In the genomic region with DNA sequence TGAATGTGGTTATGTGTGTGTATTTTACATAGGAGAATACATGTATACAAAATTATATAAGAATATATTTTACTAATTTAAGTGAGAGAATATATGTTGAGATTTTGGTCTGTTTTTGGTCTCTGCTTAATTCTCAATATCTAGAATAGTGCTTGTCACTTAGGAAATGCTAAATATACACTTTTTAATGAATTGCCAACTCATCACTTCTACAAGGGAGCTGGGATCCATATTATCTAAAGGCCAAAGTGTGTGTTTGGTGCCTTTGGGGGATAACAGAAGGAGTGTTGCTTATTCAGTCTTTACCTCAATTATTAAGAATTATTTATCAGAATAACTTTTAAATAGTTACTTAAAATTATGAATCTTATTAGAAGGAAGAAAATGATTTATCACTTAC, we compare ENCODE assay signal across 28 cellular contexts.
"Had no signal": no experiment of that assay in that cellular context is flagged by ENCODE, and none has a peak within 500 bp of the region (broad histone marks: within the 10 kb centered on the region; RNA-seq: fewer than 3 reads in every experiment).

No MANE protein-coding gene starts in this region.

- H3K79me2 ChIP-seq: hepatocyte had no signal

- H3K4me1 ChIP-seq: colonic mucosa, esophagus muscularis mucosa, esophagus squamous epithelium, foreskin keratinocyte, gastrocnemius medialis, gastroesophageal sphincter, heart left ventricle, heart right ventricle had no signal

- H3K27ac ChIP-seq: colonic mucosa, coronary artery, dorsolateral prefrontal cortex, epithelial cell of prostate, esophagus muscularis mucosa, esophagus squamous epithelium, foreskin keratinocyte, gastrocnemius medialis, gastroesophageal sphincter, heart left ventricle, heart right ventricle, hepatocyte had no signal

- H3K36me3 ChIP-seq: colonic mucosa, esophagus muscularis mucosa, esophagus squamous epithelium, gastrocnemius medialis, gastroesophageal sphincter, heart left ventricle, heart right ventricle had no signal

- H3K4me2 ChIP-seq: hepatocyte had no signal

- FAIRE-seq: endometrium, endothelial cell of umbilical vein, frontal cortex had no signal

- H3K4me3 ChIP-seq: colonic mucosa, coronary artery, dorsolateral prefrontal cortex, esophagus muscularis mucosa, esophagus squamous epithelium, gastrocnemius medialis, gastroesophageal sphincter, heart left ventricle, heart right ventricle, hepatocyte had no signal

- H3K9me3 ChIP-seq: colonic mucosa, esophagus squamous epithelium, gastrocnemius medialis, gastroesophageal sphincter had no signal

- DNase-seq: colonic mucosa; cortex of kidney; dermis blood vessel endothelial cell; dorsolateral prefrontal cortex; effector CD4-positive, alpha-beta T cell; effector CD8-positive, alpha-beta T cell; effector memory CD4-positive, alpha-beta T cell; effector memory CD8-positive, alpha-beta T cell; endodermal cell; erythroblast; esophagus squamous epithelium; foreskin fibroblast; foreskin keratinocyte; foreskin melanocyte; gastrocnemius medialis; glutamatergic neuron; head of caudate nucleus; heart left ventricle; heart right ventricle had no signal

- ATAC-seq: effector memory CD8-positive, alpha-beta T cell; esophagus mucosa; foreskin keratinocyte; gastrocnemius medialis; gastroesophageal sphincter; heart left ventricle; heart right ventricle had no signal

- H2AFZ ChIP-seq: hepatocyte had no signal

- H3K27me3 ChIP-seq: colonic mucosa, dorsolateral prefrontal cortex, esophagus muscularis mucosa, esophagus squamous epithelium, foreskin keratinocyte, gastrocnemius medialis, gastroesophageal sphincter, heart left ventricle, heart right ventricle, hepatocyte had no signal
